Comparison of ENCODE assay signal across 1 cellular context in the genomic region with DNA sequence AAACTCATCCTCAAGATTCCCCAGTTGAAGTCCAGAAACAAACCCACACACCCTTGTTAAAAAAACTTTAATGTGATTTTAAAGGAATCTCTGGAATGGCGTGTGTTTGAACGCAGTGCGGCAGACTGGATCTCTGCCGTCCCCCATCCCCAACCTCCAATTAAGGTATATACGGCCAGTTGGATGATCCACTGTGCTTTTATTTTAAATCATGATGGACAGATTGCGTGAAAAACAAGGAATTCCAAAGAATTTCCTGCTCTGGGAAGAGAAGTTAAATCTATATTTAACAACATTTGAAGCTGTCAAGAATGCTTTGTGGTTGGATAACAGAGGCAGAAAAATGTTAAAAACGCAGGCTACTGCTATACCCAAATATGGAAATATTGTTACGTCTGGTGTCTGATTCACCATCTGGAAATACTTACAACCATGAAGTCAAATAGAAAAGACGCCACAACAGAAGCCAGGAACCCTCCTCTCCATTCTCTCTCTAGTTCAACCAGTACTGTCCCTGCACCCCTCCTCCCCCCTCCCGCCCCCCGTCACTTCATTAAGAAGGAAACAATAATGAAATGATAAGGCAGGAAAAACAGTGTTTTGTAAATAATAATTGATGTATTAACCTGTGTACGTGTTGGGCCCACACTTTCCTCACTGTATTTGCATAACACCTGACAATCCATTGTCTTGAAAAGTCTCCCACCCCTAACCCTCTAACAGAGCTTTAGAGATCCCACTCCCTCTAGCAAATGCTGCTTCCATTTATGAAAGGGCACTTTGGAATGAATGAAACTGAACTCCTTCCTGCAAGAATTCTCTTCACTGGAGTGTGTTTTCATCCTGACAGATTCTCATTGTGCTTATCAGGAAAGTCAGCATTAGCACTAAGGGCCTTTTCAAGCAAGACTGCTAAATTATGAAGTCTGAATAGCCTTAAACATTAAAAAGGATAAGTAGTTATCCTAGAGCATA.
A peak's percentile ranks its signal among the peaks of the same experiment; 100 is the strongest.
TF ChIP-seq lines count a peak whose summit lies in the region.

No MANE protein-coding gene starts in this region.

TF ChIP-seq in IMR-90, 13 proteins besides CTCF, POLR2A, EP300 and RAD21 (continued from another document):
- TF ChIP-seq, protein P1, sequence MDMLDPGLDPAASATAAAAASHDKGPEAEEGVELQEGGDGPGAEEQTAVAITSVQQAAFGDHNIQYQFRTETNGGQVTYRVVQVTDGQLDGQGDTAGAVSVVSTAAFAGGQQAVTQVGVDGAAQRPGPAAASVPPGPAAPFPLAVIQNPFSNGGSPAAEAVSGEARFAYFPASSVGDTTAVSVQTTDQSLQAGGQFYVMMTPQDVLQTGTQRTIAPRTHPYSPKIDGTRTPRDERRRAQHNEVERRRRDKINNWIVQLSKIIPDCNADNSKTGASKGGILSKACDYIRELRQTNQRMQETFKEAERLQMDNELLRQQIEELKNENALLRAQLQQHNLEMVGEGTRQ (IDR thresholded peaks at IDR 0.05; ENCODE audit: low read depth, low read length), result no peak
- TF ChIP-seq CHD1 (IDR thresholded peaks at IDR 0.05; ENCODE audit: low read depth, low read length), result no peak; the same call in 1 of the 2 replicates
- TF ChIP-seq RFX5 (IDR thresholded peaks at IDR 0.05; ENCODE audit: low read depth, low read length), result no peak
- peak; percentile 10; the same call in 1 of the 2 replicates for TF ChIP-seq BHLHE40 (IDR thresholded peaks at IDR 0.05; ENCODE audit: low read depth, low read length)
- TF ChIP-seq, protein P2, sequence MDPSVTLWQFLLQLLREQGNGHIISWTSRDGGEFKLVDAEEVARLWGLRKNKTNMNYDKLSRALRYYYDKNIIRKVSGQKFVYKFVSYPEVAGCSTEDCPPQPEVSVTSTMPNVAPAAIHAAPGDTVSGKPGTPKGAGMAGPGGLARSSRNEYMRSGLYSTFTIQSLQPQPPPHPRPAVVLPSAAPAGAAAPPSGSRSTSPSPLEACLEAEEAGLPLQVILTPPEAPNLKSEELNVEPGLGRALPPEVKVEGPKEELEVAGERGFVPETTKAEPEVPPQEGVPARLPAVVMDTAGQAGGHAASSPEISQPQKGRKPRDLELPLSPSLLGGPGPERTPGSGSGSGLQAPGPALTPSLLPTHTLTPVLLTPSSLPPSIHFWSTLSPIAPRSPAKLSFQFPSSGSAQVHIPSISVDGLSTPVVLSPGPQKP (IDR thresholded peaks at IDR 0.05; ENCODE audit: borderline replicate concordance, low read depth, low read length), result no peak
- no peak for TF ChIP-seq MAZ (IDR thresholded peaks at IDR 0.05; ENCODE audit: borderline replicate concordance, low read depth, low read length)
- 0 out of 2 replicates have a peak, but pooled peaks have one; percentile 2 for TF ChIP-seq CEBPB (IDR thresholded peaks at IDR 0.05; ENCODE audit: low read depth, low read length)
- 0 out of 2 replicates have a peak, but pooled peaks have one; percentile 2 for TF ChIP-seq FOS (IDR thresholded peaks at IDR 0.05; ENCODE audit: low read depth, low read length)
- no peak for TF ChIP-seq RCOR1 (IDR thresholded peaks at IDR 0.05; ENCODE audit: insufficient replicate concordance, low read length)
